ENCODE assay signal across 1 cellular context in the genomic region with DNA sequence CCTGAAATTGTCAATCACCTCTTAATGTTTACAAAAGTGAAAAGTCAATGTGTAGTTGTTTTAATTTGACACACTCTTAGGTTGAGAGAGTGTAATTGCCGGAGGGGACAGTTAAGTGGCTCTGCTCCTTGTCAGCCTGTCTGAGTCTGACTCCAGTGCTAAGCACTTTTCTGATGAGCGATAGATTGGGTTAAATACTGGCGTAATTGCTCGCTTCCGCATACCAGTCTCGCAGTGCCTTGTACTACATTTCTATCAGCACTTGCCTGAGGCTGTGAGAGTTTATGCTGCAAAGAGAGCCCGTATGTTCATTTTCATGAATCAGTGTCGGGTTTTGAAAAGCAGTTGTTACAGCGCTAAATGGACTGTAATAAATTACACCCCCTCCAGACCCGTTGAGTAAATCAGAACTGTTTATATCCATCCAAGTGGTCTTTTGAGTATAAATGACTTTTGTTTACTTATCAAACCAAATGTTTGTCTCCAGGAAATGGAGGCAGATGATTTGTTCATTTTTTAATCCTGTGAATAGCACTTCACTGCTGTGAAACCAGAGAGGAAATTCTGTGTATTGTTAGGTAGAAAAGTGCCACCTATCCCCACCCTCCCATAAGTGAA.
TF ChIP-seq lines count a peak whose summit lies in the region.

No MANE protein-coding gene starts in this region.

TF ChIP-seq in HepG2, 621 proteins besides CTCF, POLR2A, EP300 and RAD21 (continued from another document):
- TF ChIP-seq, protein P1, sequence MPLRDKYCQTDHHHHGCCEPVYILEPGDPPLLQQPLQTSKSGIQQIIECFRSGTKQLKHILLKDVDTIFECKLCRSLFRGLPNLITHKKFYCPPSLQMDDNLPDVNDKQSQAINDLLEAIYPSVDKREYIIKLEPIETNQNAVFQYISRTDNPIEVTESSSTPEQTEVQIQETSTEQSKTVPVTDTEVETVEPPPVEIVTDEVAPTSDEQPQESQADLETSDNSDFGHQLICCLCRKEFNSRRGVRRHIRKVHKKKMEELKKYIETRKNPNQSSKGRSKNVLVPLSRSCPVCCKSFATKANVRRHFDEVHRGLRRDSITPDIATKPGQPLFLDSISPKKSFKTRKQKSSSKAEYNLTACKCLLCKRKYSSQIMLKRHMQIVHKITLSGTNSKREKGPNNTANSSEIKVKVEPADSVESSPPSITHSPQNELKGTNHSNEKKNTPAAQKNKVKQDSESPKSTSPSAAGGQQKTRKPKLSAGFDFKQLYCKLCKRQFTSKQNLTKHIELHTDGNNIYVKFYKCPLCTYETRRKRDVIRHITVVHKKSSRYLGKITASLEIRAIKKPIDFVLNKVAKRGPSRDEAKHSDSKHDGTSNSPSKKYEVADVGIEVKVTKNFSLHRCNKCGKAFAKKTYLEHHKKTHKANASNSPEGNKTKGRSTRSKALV (CRISPR knock-in tag; IDR thresholded peaks at IDR 0.05) = no peak
